8 cellular contexts compared by ENCODE assay signal in the genomic region with DNA sequence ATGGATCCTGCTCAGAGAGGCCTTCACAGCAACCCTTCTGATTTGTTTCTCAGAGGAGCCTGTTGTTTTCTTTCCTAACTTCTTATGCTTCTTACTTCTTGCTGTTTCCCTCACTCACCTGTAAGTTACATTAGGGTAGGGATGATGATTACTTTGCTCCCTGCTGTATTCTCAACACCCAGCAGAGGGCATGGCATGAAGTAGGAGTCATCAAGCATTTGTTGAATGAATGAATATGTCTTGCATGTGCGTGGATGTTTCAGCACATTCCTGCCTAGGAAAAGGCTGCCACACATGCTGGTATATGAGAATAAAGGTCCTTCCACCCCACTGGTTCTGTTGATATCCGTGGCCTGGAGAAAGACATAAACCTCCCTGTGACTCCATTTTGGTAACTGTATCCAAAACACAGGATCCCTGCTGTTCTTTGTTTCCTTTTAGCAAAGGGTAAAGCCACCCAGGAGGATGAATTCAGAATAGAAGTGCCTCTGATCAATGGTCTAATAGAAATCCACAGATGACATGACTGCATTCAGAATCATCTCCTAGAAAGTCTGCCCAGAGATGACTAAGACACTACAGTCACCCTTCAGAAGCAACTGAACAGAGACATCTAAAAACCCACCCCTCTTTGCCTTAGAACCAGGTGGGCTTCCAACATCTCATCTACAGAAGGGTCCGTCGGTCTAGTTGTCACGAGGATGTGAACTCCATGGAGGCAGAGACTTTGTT.
DNase-seq lines count a peak whose midpoint lies in the region; ATAC-seq and TF ChIP-seq lines count a peak whose summit lies in the region.

No MANE protein-coding gene starts in this region.

- ATAC-seq in GM19397 (IDR thresholded peaks at IDR 0.05; ENCODE audit: unreplicated experiment), result no peak
- no peak for ATAC-seq in HG02973 (IDR thresholded peaks at IDR 0.05; ENCODE audit: unreplicated experiment)
- ATAC-seq in HG02642 (IDR thresholded peaks at IDR 0.05; ENCODE audit: poor library complexity, unreplicated experiment), result no peak

- H3K4me3 ChIP-seq in fibroblast of villous mesenchyme (ENCODE audit: low read depth, low read length), result no peak overlapping the region

- no peak overlapping the region for H3K27ac ChIP-seq in 22Rv1

- TF ChIP-seq CTCF in 22Rv1 (IDR thresholded peaks at IDR 0.05) (peak; percentile 46), fibroblast of villous mesenchyme (IDR thresholded peaks at IDR 0.05; ENCODE audit: insufficient read depth, low read depth, low read length) (peak; percentile 48)

- peak; percentile 58 for DNase-seq in GM03348 (ENCODE audit: low spot score)
- DNase-seq in NCI-H774 (lab: John Stamatoyannopoulos, UW), result peak; percentile 57
- DNase-seq in fibroblast of villous mesenchyme (ENCODE audit: low read depth), result peak; percentile 18
- no peak for DNase-seq in NOMO-1 (lab: John Stamatoyannopoulos, UW; ENCODE audit: unreplicated experiment in 2 of 2)

Comparison
In these comparisons a context has a peak if more than half of its experiments do, and no peak if none do; other contexts are left out.
1. DNase-seq: peak in GM03348 (single experiment), NCI-H774 (single experiment) and fibroblast of villous mesenchyme (single experiment); none in NOMO-1 (0 of 2).